In the genomic region with DNA sequence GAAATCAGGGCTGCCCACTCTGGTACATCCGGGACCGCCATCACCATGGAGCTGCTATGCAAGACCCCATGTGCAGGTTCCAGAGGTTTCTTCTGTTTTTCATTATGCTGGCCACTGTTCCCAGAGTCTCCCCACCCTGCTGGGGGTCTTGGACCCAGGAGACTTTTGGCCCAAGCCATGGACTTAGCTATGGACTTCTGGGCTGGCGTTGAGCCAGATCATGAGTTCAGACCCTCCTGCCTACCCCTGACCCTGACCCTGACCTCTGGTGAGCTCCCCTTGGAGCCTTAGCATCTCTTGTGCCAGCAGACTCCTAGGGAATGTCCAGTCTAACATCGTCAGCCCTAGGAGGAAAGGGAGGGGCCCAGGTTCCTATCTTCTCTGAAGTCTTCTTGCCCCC, we compare ENCODE assay signal across 2 cellular contexts.
TF ChIP-seq lines count a peak whose summit lies in the region.

No MANE protein-coding gene starts in this region.

TF ChIP-seq in liver, 16 proteins besides CTCF, POLR2A, EP300 and RAD21:
- TF ChIP-seq HNF4A (conservative IDR thresholded peaks at IDR 0.05) (no peak), FOXA1 (IDR thresholded peaks at IDR 0.05) (no peak), JUND (IDR thresholded peaks at IDR 0.05) (no peak), FOXA2 (IDR thresholded peaks at IDR 0.05) (no peak), MAX (IDR thresholded peaks at IDR 0.05) (no peak), REST (IDR thresholded peaks at IDR 0.05) (no peak), SP1 (IDR thresholded peaks at IDR 0.05) (no peak), HNF4G (IDR thresholded peaks at IDR 0.05) (no peak)
- TF ChIP-seq, protein P1, sequence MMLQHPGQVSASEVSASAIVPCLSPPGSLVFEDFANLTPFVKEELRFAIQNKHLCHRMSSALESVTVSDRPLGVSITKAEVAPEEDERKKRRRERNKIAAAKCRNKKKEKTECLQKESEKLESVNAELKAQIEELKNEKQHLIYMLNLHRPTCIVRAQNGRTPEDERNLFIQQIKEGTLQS (IDR thresholded peaks at IDR 0.05), result no peak

TF ChIP-seq in HepG2, 621 proteins besides CTCF, POLR2A, EP300 and RAD21:
- TF ChIP-seq TBX2 (CRISPR knock-in tag; IDR thresholded peaks at IDR 0.05; ENCODE audit: borderline replicate concordance) (no peak), ZFP41 (CRISPR knock-in tag; IDR thresholded peaks at IDR 0.05; ENCODE audit: borderline replicate concordance) (no peak), HDAC1 (CRISPR knock-in tag; IDR thresholded peaks at IDR 0.05) (no peak), SAFB2 (CRISPR knock-in tag; IDR thresholded peaks at IDR 0.05; ENCODE audit: borderline replicate concordance, low read depth) (no peak), SP2 (CRISPR knock-in tag; IDR thresholded peaks at IDR 0.05) (no peak), ZNF3 (CRISPR knock-in tag; IDR thresholded peaks at IDR 0.05) (no peak), ZNF18 (CRISPR knock-in tag; IDR thresholded peaks at IDR 0.05; ENCODE audit: insufficient replicate concordance) (no peak), FOXM1 (CRISPR knock-in tag; IDR thresholded peaks at IDR 0.05) (no peak), TEAD2 (CRISPR knock-in tag; IDR thresholded peaks at IDR 0.05) (no peak), RFX5 (IDR thresholded peaks at IDR 0.05; ENCODE audit: low read depth, low read length) (no peak), EHMT2 (IDR thresholded peaks at IDR 0.05; ENCODE audit: borderline replicate concordance, low read depth, low read length) (no peak), ZSCAN22 (CRISPR knock-in tag; IDR thresholded peaks at IDR 0.05) (no peak), ZBTB4 (CRISPR knock-in tag; IDR thresholded peaks at IDR 0.05; ENCODE audit: borderline replicate concordance) (no peak), RBM39 (IDR thresholded peaks at IDR 0.05; ENCODE audit: low read depth, low read length, poor library complexity, severe bottlenecking) (no peak), NR2F6 (IDR thresholded peaks at IDR 0.05) (no peak), NR2F6 (CRISPR knock-in tag; IDR thresholded peaks at IDR 0.05) (no peak), ZNF792 (CRISPR knock-in tag; IDR thresholded peaks at IDR 0.05) (no peak), REST (IDR thresholded peaks at IDR 0.05; ENCODE audit: borderline replicate concordance in 1 of 2, low read depth in 1 of 2, low read length in 2 of 2) (no peak)
- TF ChIP-seq, protein P2, sequence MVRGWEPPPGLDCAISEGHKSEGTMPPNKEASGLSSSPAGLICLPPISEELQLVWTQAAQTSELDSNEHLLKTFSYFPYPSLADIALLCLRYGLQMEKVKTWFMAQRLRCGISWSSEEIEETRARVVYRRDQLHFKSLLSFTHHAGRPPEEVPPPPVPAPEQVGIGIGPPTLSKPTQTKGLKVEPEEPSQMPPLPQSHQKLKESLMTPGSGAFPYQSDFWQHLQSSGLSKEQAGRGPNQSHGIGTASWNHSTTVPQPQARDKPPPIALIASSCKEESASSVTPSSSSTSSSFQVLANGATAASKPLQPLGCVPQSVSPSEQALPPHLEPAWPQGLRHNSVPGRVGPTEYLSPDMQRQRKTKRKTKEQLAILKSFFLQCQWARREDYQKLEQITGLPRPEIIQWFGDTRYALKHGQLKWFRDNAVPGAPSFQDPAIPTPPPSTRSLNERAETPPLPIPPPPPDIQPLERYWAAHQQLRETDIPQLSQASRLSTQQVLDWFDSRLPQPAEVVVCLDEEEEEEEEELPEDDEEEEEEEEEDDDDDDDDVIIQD (CRISPR knock-in tag; IDR thresholded peaks at IDR 0.05; ENCODE audit: low read depth), result no peak
TF ChIP-seq in HepG2: peak in this region for 0.
